17 cellular contexts compared by ENCODE assay signal in genomic region chr2:26458365-26459042, GRCh38. TPM values are rescaled to one million over a fixed set of nuclear protein-coding genes. Genes with fewer than 3 reads are reported as not detected.
DNase-seq lines count a peak whose midpoint lies in the region; ATAC-seq and TF ChIP-seq lines count a peak whose summit lies in the region.
"Had no signal": no experiment of that assay in that cellular context is flagged by ENCODE, and none has a peak within 500 bp of the region (broad histone marks: within the 10 kb centered on the region; RNA-seq: fewer than 3 reads in every experiment).

No MANE protein-coding gene starts in this region.

- no peak overlapping the region for H3K4me2 ChIP-seq in MM.1S (ENCODE audit: low read depth, low read length)

- no peaks in the 10 kb centered on the region for H3K9me2 ChIP-seq in MM.1S (replicated peaks; ENCODE audit: insufficient read depth, low read length)

- no peaks in the 10 kb centered on the region for H3K36me3 Mint-ChIP-seq in type B pancreatic cell
- H3K36me3 Mint-ChIP-seq: CD4-positive, CD25-positive, alpha-beta regulatory T cell had no signal

- TF ChIP-seq POLR2A in right lobe of liver (IDR thresholded peaks at IDR 0.05) (no peak), suprapubic skin (IDR thresholded peaks at IDR 0.05) (no peak)

- H3K4me1 Mint-ChIP-seq in type B pancreatic cell (ENCODE audit: unreplicated experiment), result no peaks in the 10 kb centered on the region
- H3K4me1 Mint-ChIP-seq: CD4-positive, CD25-positive, alpha-beta regulatory T cell had no signal

- H4K20me1 ChIP-seq in MM.1S (ENCODE audit: insufficient read depth, low read length), result no peaks in the 10 kb centered on the region

- no peak overlapping the region for H3K4me3 ChIP-seq in MM.1S (ENCODE audit: low read length)
- H3K4me3 ChIP-seq in right lobe of liver, result no peak overlapping the region
- no peak overlapping the region for H3K4me3 ChIP-seq in suprapubic skin

- no peaks in the 10 kb centered on the region for H3K9me3 Mint-ChIP-seq in type B pancreatic cell

- no peaks in the 10 kb centered on the region for H3K36me3 ChIP-seq in MM.1S (replicated peaks; ENCODE audit: insufficient read depth, low read length)
- no peaks in the 10 kb centered on the region for H3K36me3 ChIP-seq in right lobe of liver
- no peaks in the 10 kb centered on the region for H3K36me3 ChIP-seq in suprapubic skin

- TF ChIP-seq CTCF in MM.1S (IDR thresholded peaks at IDR 0.05; ENCODE audit: low read length) (peak; percentile 16), right lobe of liver (IDR thresholded peaks at IDR 0.05) (no peak), type B pancreatic cell (conservative IDR thresholded peaks at IDR 0.05) (no peak), suprapubic skin (IDR thresholded peaks at IDR 0.05) (no peak)

- H3K9ac ChIP-seq in MM.1S (ENCODE audit: low read length), result no peak overlapping the region

- H3F3A ChIP-seq in MM.1S (ENCODE audit: insufficient read depth, low read length), result no peaks in the 10 kb centered on the region

- H3K79me2 ChIP-seq in MM.1S (ENCODE audit: low read length), result no peaks in the 10 kb centered on the region

- ATAC-seq in right lobe of liver, result no peak

- DNase-seq in activated CD8-positive, alpha-beta memory T cell treated with anti-CD3 and anti-CD28 coated beads, Interleukin-2, amount 50 U/mL, for 48 hours, result peak; percentile 46
- no peak for DNase-seq in activated CD8-positive, alpha-beta memory T cell treated with anti-CD3 and anti-CD28 coated beads for 24 hours
- no peak for DNase-seq in MM.1S
- peak in 2 of 3 donors; percentile 24 to 35 for DNase-seq in right lobe of liver
- DNase-seq in type B pancreatic cell (ENCODE audit: extremely low spot score, unreplicated experiment), result peak; percentile 48
- DNase-seq in iPS-NIHi7 (ENCODE audit: extremely low spot score), result no peak
- no peak for DNase-seq in suprapubic skin (ENCODE audit: low spot score in 2 of 2)
- DNase-seq: Calu3; CD4-positive, CD25-positive, alpha-beta regulatory T cell; DND-41; GDM1; NCI-H187 treated with DMSO at 0.1 percent for 48 hours; NCI-H446; Right ventricle myocardium superior had no signal

- H3K27ac ChIP-seq in MM.1S (ENCODE audit: low read length) (no peak overlapping the region), right lobe of liver (no peak overlapping the region), suprapubic skin (no peak overlapping the region)
- H3K27ac ChIP-seq: HL-60 had no signal

- WGBS in right lobe of liver (ENCODE audit: insufficient coverage, low coverage, low lambda C conversion rate, missing lambda C conversion rate), result 76% methylated on average over 4 of the region's 14 CpGs
- WGBS in suprapubic skin, result 87% methylated on average over 13 of the region's 14 CpGs

- H3K27me3 ChIP-seq in MM.1S (replicated peaks; ENCODE audit: insufficient read depth, low read length) (peaks cover 6% of the 10 kb centered on the region; the same call in 1 of the 2 replicates), right lobe of liver (no peaks in the 10 kb centered on the region), suprapubic skin (no peaks in the 10 kb centered on the region)

- no peaks in the 10 kb centered on the region for H3K4me1 ChIP-seq in MM.1S (ENCODE audit: low read length)
- peaks cover 0 to 9% (median 0%) of the 10 kb centered on the region in 4 donors for H3K4me1 ChIP-seq in right lobe of liver
- peaks cover 16% of the 10 kb centered on the region for H3K4me1 ChIP-seq in suprapubic skin

- H3K9me3 ChIP-seq in MM.1S (replicated peaks; ENCODE audit: insufficient read depth, low read length) (no peaks in the 10 kb centered on the region), right lobe of liver (no peaks in the 10 kb centered on the region), suprapubic skin (no peaks in the 10 kb centered on the region)

- TF ChIP-seq EP300 in suprapubic skin (IDR thresholded peaks at IDR 0.05), result no peak

- no peak overlapping the region for H2AFZ ChIP-seq in MM.1S (ENCODE audit: low read length)

- no peaks in the 10 kb centered on the region for H3K27me3 Mint-ChIP-seq in type B pancreatic cell

- peak overlapping the region; percentile 62 for H3K27ac Mint-ChIP-seq in type B pancreatic cell

- intact Hi-C loops in right lobe of liver (cut with DNase I), result no loop called here

- H3K4me3 Mint-ChIP-seq in type B pancreatic cell, result no peak overlapping the region
- H3K4me3 Mint-ChIP-seq: CD4-positive, CD25-positive, alpha-beta regulatory T cell had no signal

RNA-seq across cellular contexts. Expression of gene OTOF, which starts 19.4 kb away (rescaled TPM):
- total RNA-seq in right lobe of liver (under 1 TPM in 2 of 6 experiments, not detected in 4; 0.06 to 0.12 TPM), type B pancreatic cell (ENCODE audit: low replicate concordance) (0.05 TPM in 1 of 2 replicates, not detected in the other), suprapubic skin (under 1 TPM in 3 of 4 donors, not detected in 1; 0.16 to 0.39 (median 0.17) TPM)
- total RNA-seq: A673, Calu3, H1, Right ventricle myocardium superior had no signal

RNA-seq across cellular contexts. Expression of gene DRC1, which starts 56.8 kb away (rescaled TPM):
- total RNA-seq in right lobe of liver (under 1 TPM in 2 of 6 experiments, not detected in 4; 0.31 TPM), type B pancreatic cell (ENCODE audit: low replicate concordance) (0.33 and 3.7 TPM in 2 replicates), suprapubic skin (under 1 TPM in 1 of 4 donors, not detected in 3; 0.26 TPM)
- total RNA-seq: A673; Calu3; CD4-positive, CD25-positive, alpha-beta regulatory T cell; H1; Right ventricle myocardium superior had no signal

Comparison
In these comparisons a context has a peak if more than half of its experiments do, and no peak if none do; other contexts are left out.
1. DNase-seq: peak in activated CD8-positive, alpha-beta memory T cell treated with anti-CD3 and anti-CD28 coated beads, Interleukin-2, amount 50 U/mL, for 48 hours (single experiment), right lobe of liver (2 of 3) and type B pancreatic cell (single experiment); none in activated CD8-positive, alpha-beta memory T cell treated with anti-CD3 and anti-CD28 coated beads for 24 hours (single experiment), MM.1S (single experiment), iPS-NIHi7 (single experiment) and suprapubic skin (0 of 2).